ENCODE assay signal across 8 cellular contexts in genomic region chr2:36770542-36771287, GRCh38.
DNase-seq lines count a peak whose midpoint lies in the region; ATAC-seq and TF ChIP-seq lines count a peak whose summit lies in the region.

No MANE protein-coding gene starts in this region.

- no peaks in the 10 kb centered on the region for H3K9me3 Mint-ChIP-seq in activated naive CD8-positive, alpha-beta T cell treated with anti-CD3 and anti-CD28 coated beads for 36 hours

- peak in 2 of 3 experiments; percentile 57 to 68 for TF ChIP-seq CTCF in testis (IDR thresholded peaks at IDR 0.05)

- no peaks in the 10 kb centered on the region for H3K27me3 ChIP-seq in testis
- no peaks in the 10 kb centered on the region for H3K27me3 ChIP-seq in aorta (ENCODE audit: control insufficient read depth in 1 of 2, insufficient read depth in 2 of 2, low read length in 1 of 2)

- intact Hi-C loops in testis (cut with DNase I; ENCODE audit: low total_unique reads): no loop called here
- intact Hi-C loops in aorta (cut with DNase I): no loop called here

- H3K9me3 ChIP-seq in testis: no peaks in the 10 kb centered on the region
- no peaks in the 10 kb centered on the region for H3K9me3 ChIP-seq in aorta (ENCODE audit: control insufficient read depth, low read length)

- H3K4me3 ChIP-seq in testis (no peak overlapping the region), aorta (ENCODE audit: low read length in 2 of 2) (no peak overlapping the region)

- 61 to 66% methylated on average over 11 of the region's 11 CpGs for WGBS in testis, 2 donors
- 61 to 64% methylated on average over 11 of the region's 11 CpGs for WGBS in aorta, 2 donors

- no peak overlapping the region for H3K27ac Mint-ChIP-seq in activated naive CD8-positive, alpha-beta T cell treated with anti-CD3 and anti-CD28 coated beads for 36 hours

- H3K4me3 Mint-ChIP-seq in activated naive CD8-positive, alpha-beta T cell treated with anti-CD3 and anti-CD28 coated beads for 36 hours: no peak overlapping the region

- peak; percentile 47 for ATAC-seq in HG02938 (IDR thresholded peaks at IDR 0.05; ENCODE audit: unreplicated experiment)
- ATAC-seq in aorta (ENCODE audit: low FRiP score): no peak

- H3K27me3 Mint-ChIP-seq in activated naive CD8-positive, alpha-beta T cell treated with anti-CD3 and anti-CD28 coated beads for 36 hours: no peaks in the 10 kb centered on the region

- DNase-seq in SIG-M5 treated with dmso at 0.1 percent for 504 hours (lab: John Stamatoyannopoulos, UW; ENCODE audit: unreplicated experiment): peak; percentile 47
- DNase-seq in SIG-M5 (lab: John Stamatoyannopoulos, UW): no peak
- DNase-seq in OCI-M1 (lab: John Stamatoyannopoulos, UW): peak; percentile 77
- peak; percentile 57 for DNase-seq in activated naive CD8-positive, alpha-beta T cell treated with anti-CD3 and anti-CD28 coated beads for 36 hours
- DNase-seq in islet precursor cell: peak; percentile 84
- DNase-seq in testis: peak; percentile 56
- no peak for DNase-seq in aorta

- no peaks in the 10 kb centered on the region for H3K36me3 ChIP-seq in testis (ENCODE audit: low read depth, missing control alignments)
- H3K36me3 ChIP-seq in aorta (ENCODE audit: control insufficient read depth in 1 of 2, insufficient read depth in 2 of 2, low read length in 1 of 2): no peaks in the 10 kb centered on the region

- no peak for TF ChIP-seq POLR2A in testis (IDR thresholded peaks at IDR 0.05)

- H3K27ac ChIP-seq in testis: no peak overlapping the region
- no peak overlapping the region for H3K27ac ChIP-seq in aorta (ENCODE audit: low read depth in 1 of 2, low read length in 2 of 2)

- H3K4me1 ChIP-seq in testis: no peaks in the 10 kb centered on the region
- no peaks in the 10 kb centered on the region for H3K4me1 ChIP-seq in aorta (ENCODE audit: control insufficient read depth in 1 of 2, insufficient read depth in 2 of 2, low read length in 2 of 2)

- H3K36me3 Mint-ChIP-seq in activated naive CD8-positive, alpha-beta T cell treated with anti-CD3 and anti-CD28 coated beads for 36 hours: no peaks in the 10 kb centered on the region

- H3K4me1 Mint-ChIP-seq in activated naive CD8-positive, alpha-beta T cell treated with anti-CD3 and anti-CD28 coated beads for 36 hours: no peaks in the 10 kb centered on the region

Comparison
In these comparisons a context has a peak if more than half of its experiments do, and no peak if none do; other contexts are left out.
1. DNase-seq: peak in SIG-M5 treated with dmso at 0.1 percent for 504 hours (single experiment), OCI-M1 (single experiment), activated naive CD8-positive, alpha-beta T cell treated with anti-CD3 and anti-CD28 coated beads for 36 hours (single experiment), islet precursor cell (single experiment) and testis (single experiment); none in SIG-M5 (single experiment) and aorta (0 of 2).